Comparison of ENCODE assay signal across 8 cellular contexts in genomic region chr11:12188548-12189317, GRCh38.
A peak's percentile ranks its signal among the peaks of the same experiment; 100 is the strongest.
DNase-seq lines count a peak whose midpoint lies in the region; ATAC-seq and TF ChIP-seq lines count a peak whose summit lies in the region.

No MANE protein-coding gene starts in this region.

- CTCF ChIA-PET in activated naive CD4-positive, alpha-beta T cell treated with anti-CD3 and anti-CD28 coated beads for 36 hours (lab: Charles Lee) = interaction anchor here (1.2 to 1.6 kb wide), 2 partner anchors 22 to 47 kb away, joined by 4 to 7 read pairs; no protein-coding TSS in a partner anchor
- CTCF ChIA-PET in activated naive CD4-positive, alpha-beta T cell treated with anti-CD3 and anti-CD28 coated beads, Interleukin-2, amount 10 ng/mL, durations not matched to agents 7 days and 5 days (lab: Charles Lee) = interaction anchor here (1.1 kb wide), 1 partner anchor 47 kb away, joined by 3 read pairs; no protein-coding TSS in a partner anchor
- CTCF ChIA-PET in RWPE1 (lab: Yijun Ruan, JAX) = interaction anchor here (0.6 kb wide), 1 partner anchor 700 kb away, joined by 3 read pairs; no protein-coding TSS in a partner anchor

- peaks cover 3% of the 10 kb centered on the region for H3K36me3 Mint-ChIP-seq in activated naive CD4-positive, alpha-beta T cell treated with anti-CD3 and anti-CD28 coated beads for 36 hours (ENCODE audit: low read depth)
- peaks cover 2% of the 10 kb centered on the region for H3K36me3 Mint-ChIP-seq in activated naive CD4-positive, alpha-beta T cell treated with anti-CD3 and anti-CD28 coated beads, Interleukin-2, amount 10 ng/mL, durations not matched to agents 7 days and 5 days
- H3K36me3 Mint-ChIP-seq in stimulated activated naive B cell treated with anti-CD40 and anti-IgM and Interleukin-4, amounts not matched to agents 10 μg/mL and 1 μg/mL and 100 μg/mL, for 72 hours = peaks cover 0 to 2% of the 10 kb centered on the region in 2 donors

- H3K27ac ChIP-seq in RWPE1 = no peak overlapping the region

- H3K9me3 Mint-ChIP-seq in activated naive CD4-positive, alpha-beta T cell treated with anti-CD3 and anti-CD28 coated beads for 36 hours = no peaks in the 10 kb centered on the region
- no peaks in the 10 kb centered on the region for H3K9me3 Mint-ChIP-seq in activated naive CD4-positive, alpha-beta T cell treated with anti-CD3 and anti-CD28 coated beads, Interleukin-2, amount 10 ng/mL, durations not matched to agents 7 days and 5 days
- no peaks in the 10 kb centered on the region for H3K9me3 Mint-ChIP-seq in stimulated activated naive B cell treated with anti-CD40 and anti-IgM and Interleukin-4, amounts not matched to agents 10 μg/mL and 1 μg/mL and 100 μg/mL, for 72 hours

- POLR2A ChIA-PET in RWPE1 (lab: Yijun Ruan, JAX; ENCODE audit: low non-redundant PET) = interaction anchor here (0.7 kb wide), 1 partner anchor 64 kb away, joined by 3 read pairs; no protein-coding TSS in a partner anchor

- no peak for TF ChIP-seq CTCF in RWPE1 (conservative IDR thresholded peaks at IDR 0.05; ENCODE audit: low read depth)

- no peak for DNase-seq in activated naive CD4-positive, alpha-beta T cell treated with anti-CD3 and anti-CD28 coated beads for 36 hours
- no peak for DNase-seq in activated naive CD4-positive, alpha-beta T cell treated with anti-CD3 and anti-CD28 coated beads, Interleukin-2, amount 10 ng/mL, durations not matched to agents 7 days and 5 days
- DNase-seq in NOMO-1 treated with DMSO at 0.1 percent for 48 hours (lab: John Stamatoyannopoulos, UW; ENCODE audit: unreplicated experiment) (peak; percentile 79), RWPE1 (ENCODE audit: low spot score) (no peak), superior temporal gyrus (ENCODE audit: extremely low spot score) (no peak), DMS153 treated with DMSO at 0.1 percent for 48 hours (lab: John Stamatoyannopoulos, UW; ENCODE audit: unreplicated experiment) (no peak)
- no peak for DNase-seq in stimulated activated naive B cell treated with anti-CD40 and anti-IgM and Interleukin-4, amounts not matched to agents 10 μg/mL and 1 μg/mL and 100 μg/mL, for 72 hours

- ATAC-seq in HG02642 (IDR thresholded peaks at IDR 0.05; ENCODE audit: poor library complexity, unreplicated experiment) = peak; percentile 70
- ATAC-seq in stimulated activated naive B cell treated with anti-CD40 and anti-IgM and Interleukin-4, amounts not matched to agents 10 μg/mL and 1 μg/mL and 100 μg/mL, for 72 hours (replicated peaks) = peak; percentile 93 to 96

- peaks cover 42% of the 10 kb centered on the region for H3K4me1 Mint-ChIP-seq in activated naive CD4-positive, alpha-beta T cell treated with anti-CD3 and anti-CD28 coated beads for 36 hours (ENCODE audit: low read depth)
- H3K4me1 Mint-ChIP-seq in activated naive CD4-positive, alpha-beta T cell treated with anti-CD3 and anti-CD28 coated beads, Interleukin-2, amount 10 ng/mL, durations not matched to agents 7 days and 5 days = peaks cover 31% of the 10 kb centered on the region
- H3K4me1 Mint-ChIP-seq in stimulated activated naive B cell treated with anti-CD40 and anti-IgM and Interleukin-4, amounts not matched to agents 10 μg/mL and 1 μg/mL and 100 μg/mL, for 72 hours = peaks cover 13 to 25% of the 10 kb centered on the region in 2 donors

- H3K27me3 Mint-ChIP-seq in activated naive CD4-positive, alpha-beta T cell treated with anti-CD3 and anti-CD28 coated beads for 36 hours (ENCODE audit: low read depth) = no peaks in the 10 kb centered on the region
- no peaks in the 10 kb centered on the region for H3K27me3 Mint-ChIP-seq in activated naive CD4-positive, alpha-beta T cell treated with anti-CD3 and anti-CD28 coated beads, Interleukin-2, amount 10 ng/mL, durations not matched to agents 7 days and 5 days
- H3K27me3 Mint-ChIP-seq in stimulated activated naive B cell treated with anti-CD40 and anti-IgM and Interleukin-4, amounts not matched to agents 10 μg/mL and 1 μg/mL and 100 μg/mL, for 72 hours = peaks cover 6 to 18% of the 10 kb centered on the region in 2 donors

- H3K27ac Mint-ChIP-seq in activated naive CD4-positive, alpha-beta T cell treated with anti-CD3 and anti-CD28 coated beads for 36 hours = peak overlapping the region; percentile 50
- H3K27ac Mint-ChIP-seq in activated naive CD4-positive, alpha-beta T cell treated with anti-CD3 and anti-CD28 coated beads, Interleukin-2, amount 10 ng/mL, durations not matched to agents 7 days and 5 days = no peak overlapping the region
- H3K27ac Mint-ChIP-seq in stimulated activated naive B cell treated with anti-CD40 and anti-IgM and Interleukin-4, amounts not matched to agents 10 μg/mL and 1 μg/mL and 100 μg/mL, for 72 hours = peak overlapping the region; percentile 82

- intact Hi-C loops in activated naive CD4-positive, alpha-beta T cell treated with anti-CD3 and anti-CD28 coated beads for 36 hours (cut with micrococcal nuclease) = loop anchor here (1.0 kb wide), 2 partner anchors 10 to 14 kb away; no protein-coding TSS in a partner anchor

- no peak overlapping the region for H3K4me3 Mint-ChIP-seq in activated naive CD4-positive, alpha-beta T cell treated with anti-CD3 and anti-CD28 coated beads for 36 hours
- no peak overlapping the region for H3K4me3 Mint-ChIP-seq in activated naive CD4-positive, alpha-beta T cell treated with anti-CD3 and anti-CD28 coated beads, Interleukin-2, amount 10 ng/mL, durations not matched to agents 7 days and 5 days
- peak overlapping the region in 1 of 2 donors; percentile 8 for H3K4me3 Mint-ChIP-seq in stimulated activated naive B cell treated with anti-CD40 and anti-IgM and Interleukin-4, amounts not matched to agents 10 μg/mL and 1 μg/mL and 100 μg/mL, for 72 hours
